ENCODE assay signal across 13 cellular contexts in genomic region chr1:11384170-11384554, GRCh38.
DNase-seq lines count a peak whose midpoint lies in the region; ATAC-seq and TF ChIP-seq lines count a peak whose summit lies in the region.
"Had no signal": no experiment of that assay in that cellular context is flagged by ENCODE, and none has a peak within 500 bp of the region (broad histone marks: within the 10 kb centered on the region; RNA-seq: fewer than 3 reads in every experiment).

No MANE protein-coding gene starts in this region.

- H3K9me3 ChIP-seq in KOPT-K1 (ENCODE audit: insufficient read depth, low read length, poor library complexity, severe bottlenecking) = no peaks in the 10 kb centered on the region
- H3K9me3 ChIP-seq: prostate gland had no signal

- H3K36me3 Mint-ChIP-seq in activated CD4-positive, alpha-beta T cell treated with anti-CD3 and anti-CD28 coated beads, Interleukin-2, amount 10 ng/mL, durations not matched to agents 24 days and 14 days (ENCODE audit: low read depth) = peaks cover 4% of the 10 kb centered on the region
- H3K36me3 Mint-ChIP-seq in activated T-helper 1 cell treated with anti-CD3 and anti-CD28 coated beads, Interleukin-12 subunit alpha, Interleukin-12 subunit beta, Interleukin-2, Interleukin-4 antibody, amounts not matched to agents 30 ng/mL and 10 ng/mL and 1 ng/mL, durations not matched to agents 14 hours and 24 hours and 36 hours (ENCODE audit: low read depth) = peaks cover 2% of the 10 kb centered on the region
- H3K36me3 Mint-ChIP-seq in Calu3 (ENCODE audit: insufficient read depth, unreplicated experiment) = no peaks in the 10 kb centered on the region

- peaks cover 16% of the 10 kb centered on the region for H3K4me1 Mint-ChIP-seq in activated CD4-positive, alpha-beta T cell treated with anti-CD3 and anti-CD28 coated beads, Interleukin-2, amount 10 ng/mL, durations not matched to agents 24 days and 14 days
- H3K4me1 Mint-ChIP-seq in activated T-helper 1 cell treated with anti-CD3 and anti-CD28 coated beads, Interleukin-12 subunit alpha, Interleukin-12 subunit beta, Interleukin-2, Interleukin-4 antibody, amounts not matched to agents 30 ng/mL and 10 ng/mL and 1 ng/mL, durations not matched to agents 14 hours and 24 hours and 36 hours (ENCODE audit: low read depth) = peaks cover 16% of the 10 kb centered on the region
- H3K4me1 Mint-ChIP-seq in Calu3 (ENCODE audit: low read depth, unreplicated experiment) = no peaks in the 10 kb centered on the region

- CTCF ChIA-PET in Calu3 (lab: Charles Lee) = interaction anchor here (0.6 to 1.1 kb wide), 2 partner anchors 9 to 619 kb away, joined by 3 read pairs; no protein-coding TSS in a partner anchor

- peaks cover 4% of the 10 kb centered on the region for H3K9me3 Mint-ChIP-seq in activated CD4-positive, alpha-beta T cell treated with anti-CD3 and anti-CD28 coated beads, Interleukin-2, amount 10 ng/mL, durations not matched to agents 24 days and 14 days
- no peaks in the 10 kb centered on the region for H3K9me3 Mint-ChIP-seq in activated T-helper 1 cell treated with anti-CD3 and anti-CD28 coated beads, Interleukin-12 subunit alpha, Interleukin-12 subunit beta, Interleukin-2, Interleukin-4 antibody, amounts not matched to agents 30 ng/mL and 10 ng/mL and 1 ng/mL, durations not matched to agents 14 hours and 24 hours and 36 hours
- H3K9me3 Mint-ChIP-seq in Calu3 (ENCODE audit: low read depth, unreplicated experiment) = no peaks in the 10 kb centered on the region

- TF ChIP-seq CTCF in Calu3 (IDR thresholded peaks at IDR 0.05; ENCODE audit: unreplicated experiment) = no peak

- peak overlapping the region; percentile 62 for H3K4me3 Mint-ChIP-seq in activated CD4-positive, alpha-beta T cell treated with anti-CD3 and anti-CD28 coated beads, Interleukin-2, amount 10 ng/mL, durations not matched to agents 24 days and 14 days
- H3K4me3 Mint-ChIP-seq in activated T-helper 1 cell treated with anti-CD3 and anti-CD28 coated beads, Interleukin-12 subunit alpha, Interleukin-12 subunit beta, Interleukin-2, Interleukin-4 antibody, amounts not matched to agents 30 ng/mL and 10 ng/mL and 1 ng/mL, durations not matched to agents 14 hours and 24 hours and 36 hours = peak overlapping the region; percentile 42
- H3K4me3 Mint-ChIP-seq in Calu3 (ENCODE audit: low read depth, unreplicated experiment) = no peak overlapping the region

- no peaks in the 10 kb centered on the region for H3K36me3 ChIP-seq in KOPT-K1 (ENCODE audit: insufficient read depth, low read length)
- H3K36me3 ChIP-seq: cardiac muscle cell, prostate gland, tibial nerve had no signal

- peaks cover 32% of the 10 kb centered on the region for H3K27me3 Mint-ChIP-seq in activated CD4-positive, alpha-beta T cell treated with anti-CD3 and anti-CD28 coated beads, Interleukin-2, amount 10 ng/mL, durations not matched to agents 24 days and 14 days
- peaks cover 35% of the 10 kb centered on the region for H3K27me3 Mint-ChIP-seq in activated T-helper 1 cell treated with anti-CD3 and anti-CD28 coated beads, Interleukin-12 subunit alpha, Interleukin-12 subunit beta, Interleukin-2, Interleukin-4 antibody, amounts not matched to agents 30 ng/mL and 10 ng/mL and 1 ng/mL, durations not matched to agents 14 hours and 24 hours and 36 hours (ENCODE audit: insufficient read depth)
- peaks cover 93% of the 10 kb centered on the region for H3K27me3 Mint-ChIP-seq in Calu3 (ENCODE audit: unreplicated experiment)

- DNase-seq in activated CD4-positive, alpha-beta T cell treated with anti-CD3 and anti-CD28 coated beads, Interleukin-2, amount 10 ng/mL, durations not matched to agents 24 days and 14 days = peak; percentile 66
- no peak for DNase-seq in activated CD4-positive, alpha-beta T cell treated with anti-CD3 and anti-CD28 coated beads, Interleukin-2, amount 50 U/mL, for 4 hours
- no peak for DNase-seq in activated T-helper 1 cell treated with anti-CD3 and anti-CD28 coated beads, Interleukin-12 subunit alpha, Interleukin-12 subunit beta, Interleukin-2, Interleukin-4 antibody, amounts not matched to agents 30 ng/mL and 10 ng/mL and 1 ng/mL, durations not matched to agents 14 hours and 24 hours and 36 hours (ENCODE audit: low spot score)
- DNase-seq in lung microvascular endothelial cell (ENCODE audit: low read depth in 2 of 2) = peak; percentile 8 to 75
- no peak for DNase-seq in Calu3
- no peak for DNase-seq in HUDEP-2 (lab: John Stamatoyannopoulos, UW; ENCODE audit: unreplicated experiment in 76 of 76)
- DNase-seq: activated CD4-positive, CD25-positive, alpha-beta regulatory T cell treated with anti-CD3 and anti-CD28 coated beads, Interleukin-2, amount 50 U/mL, for 72 hours had no signal

- peak overlapping the region; percentile 62 for H3K27ac ChIP-seq in KOPT-K1 (ENCODE audit: low read depth, low read length, poor library complexity, severe bottlenecking)
- H3K27ac ChIP-seq: cardiac muscle cell, prostate gland, tibial nerve had no signal

- peak overlapping the region; percentile 79 for H3K27ac Mint-ChIP-seq in activated CD4-positive, alpha-beta T cell treated with anti-CD3 and anti-CD28 coated beads, Interleukin-2, amount 10 ng/mL, durations not matched to agents 24 days and 14 days
- peak overlapping the region; percentile 70 for H3K27ac Mint-ChIP-seq in activated T-helper 1 cell treated with anti-CD3 and anti-CD28 coated beads, Interleukin-12 subunit alpha, Interleukin-12 subunit beta, Interleukin-2, Interleukin-4 antibody, amounts not matched to agents 30 ng/mL and 10 ng/mL and 1 ng/mL, durations not matched to agents 14 hours and 24 hours and 36 hours
- no peak overlapping the region for H3K27ac Mint-ChIP-seq in Calu3 (ENCODE audit: unreplicated experiment)

- ATAC-seq in GM18870 (IDR thresholded peaks at IDR 0.05; ENCODE audit: unreplicated experiment) = no peak
- ATAC-seq: Panc1 had no signal

- intact Hi-C loops in activated CD4-positive, alpha-beta T cell treated with anti-CD3 and anti-CD28 coated beads, Interleukin-2, amount 10 ng/mL, durations not matched to agents 24 days and 14 days (cut with micrococcal nuclease) = no loop called here
- intact Hi-C loops in activated T-helper 1 cell treated with anti-CD3 and anti-CD28 coated beads, Interleukin-12 subunit alpha, Interleukin-12 subunit beta, Interleukin-2, Interleukin-4 antibody, amounts not matched to agents 30 ng/mL and 10 ng/mL and 1 ng/mL, durations not matched to agents 14 hours and 24 hours and 36 hours (cut with micrococcal nuclease) = loop anchor here (5.0 to 10.0 kb wide), 2 partner anchors 93 to 661 kb away; partner anchors contain the start of gene DISP3
- intact Hi-C loops in Calu3 (cut with micrococcal nuclease; ENCODE audit: unreplicated experiment) = no loop called here

- BruUV-seq in Calu3 (replicated peaks; lab: Mats Ljungman, UMichigan) = no TSS peak

Comparison
In these comparisons a context has a peak if more than half of its experiments do, and no peak if none do; other contexts are left out.
1. DNase-seq: peak in activated CD4-positive, alpha-beta T cell treated with anti-CD3 and anti-CD28 coated beads, Interleukin-2, amount 10 ng/mL, durations not matched to agents 24 days and 14 days (single experiment) and lung microvascular endothelial cell (2 of 2); none in activated CD4-positive, alpha-beta T cell treated with anti-CD3 and anti-CD28 coated beads, Interleukin-2, amount 50 U/mL, for 4 hours (0 of 2), activated T-helper 1 cell treated with anti-CD3 and anti-CD28 coated beads, Interleukin-12 subunit alpha, Interleukin-12 subunit beta, Interleukin-2, Interleukin-4 antibody, amounts not matched to agents 30 ng/mL and 10 ng/mL and 1 ng/mL, durations not matched to agents 14 hours and 24 hours and 36 hours (single experiment), Calu3 (single experiment) and HUDEP-2 (0 of 76).